13 cellular contexts compared by ENCODE assay signal in genomic region chr3:188469228-188469885, GRCh38.
A peak's percentile ranks its signal among the peaks of the same experiment; 100 is the strongest.
DNase-seq lines count a peak whose midpoint lies in the region; ATAC-seq and TF ChIP-seq lines count a peak whose summit lies in the region.
"Had no signal": no experiment of that assay in that cellular context is flagged by ENCODE, and none has a peak within 500 bp of the region (broad histone marks: within the 10 kb centered on the region; RNA-seq: fewer than 3 reads in every experiment).

No MANE protein-coding gene starts in this region.

- BruUV-seq in mammary epithelial cell (replicated peaks; lab: Mats Ljungman, UMichigan) = no TSS peak

- ATAC-seq in HG02759 (IDR thresholded peaks at IDR 0.05; ENCODE audit: unreplicated experiment) (no peak), HG02852 (IDR thresholded peaks at IDR 0.05; ENCODE audit: unreplicated experiment) (no peak)
- ATAC-seq: HCT116 had no signal

- 28% methylated on average over 10 of the region's 10 CpGs for WGBS in liver
- 58% methylated on average over 10 of the region's 10 CpGs for WGBS in suprapubic skin
- 91% methylated on average over 10 of the region's 10 CpGs for WGBS in mammary epithelial cell (ENCODE audit: low coverage, missing lambda C conversion rate)

- H3K4me2 ChIP-seq in mammary epithelial cell (ENCODE audit: insufficient read depth, low read depth, low read length) = no peak overlapping the region

- H3K9ac ChIP-seq in liver (ENCODE audit: low read depth in 1 of 2, low read length in 2 of 2) (no peak overlapping the region), mammary epithelial cell (ENCODE audit: insufficient read depth, low read length) (no peak overlapping the region)

- peaks cover 17 to 38% (median 25%) of the 10 kb centered on the region in 4 donors for H3K4me1 ChIP-seq in liver (ENCODE audit: control insufficient read depth in 4 of 4, insufficient read depth in 4 of 4, low read length in 3 of 4)
- H3K4me1 ChIP-seq in suprapubic skin = peaks cover 25% of the 10 kb centered on the region
- H3K4me1 ChIP-seq in mammary epithelial cell (ENCODE audit: insufficient read depth, low read length) = peaks cover 6% of the 10 kb centered on the region

- TF ChIP-seq EP300 in suprapubic skin (IDR thresholded peaks at IDR 0.05) = no peak

- dilution Hi-C loops in mammary epithelial cell (cut with HindIII; ENCODE audit: low sequenced_read_pairs) = no loop called here

- CTCF ChIA-PET in mammary epithelial cell (lab: Charles Lee; ENCODE audit: low non-redundant PET) = no interaction called here

- H3K4me3 ChIP-seq in MG63 (no peak overlapping the region), liver (ENCODE audit: low read depth in 1 of 3, low read length in 3 of 3) (no peak overlapping the region), suprapubic skin (no peak overlapping the region), mammary epithelial cell (replicated peaks in 1 of 3; ENCODE audit: insufficient read depth in 1 of 3, low read depth in 2 of 3, low read length in 3 of 3) (no peak overlapping the region)

- H3K9me3 ChIP-seq in MG63 = peaks cover 4% of the 10 kb centered on the region; the same call in 1 of the 2 replicates
- no peaks in the 10 kb centered on the region for H3K9me3 ChIP-seq in liver (ENCODE audit: control insufficient read depth in 4 of 4, low read length in 3 of 4)
- no peaks in the 10 kb centered on the region for H3K9me3 ChIP-seq in suprapubic skin
- H3K9me3 ChIP-seq in mammary epithelial cell (replicated peaks; ENCODE audit: insufficient read depth, low read length) = no peaks in the 10 kb centered on the region

- in situ Hi-C loops in mammary epithelial cell (cut with MboI; ENCODE audit: low sequenced_read_pairs in 2 of 2) = no loop called here

- no peak overlapping the region for H2AFZ ChIP-seq in mammary epithelial cell (ENCODE audit: low read depth, low read length)

- no peaks in the 10 kb centered on the region for H4K20me1 ChIP-seq in mammary epithelial cell (ENCODE audit: insufficient read depth, low read length)

- no peak for TF ChIP-seq CTCF in liver (IDR thresholded peaks at IDR 0.05; ENCODE audit: low read depth, low read length, missing input control)
- no peak for TF ChIP-seq CTCF in suprapubic skin (IDR thresholded peaks at IDR 0.05)
- no peak for TF ChIP-seq CTCF in mammary epithelial cell (conservative IDR thresholded peaks at IDR 0.05 in 1 of 2, IDR thresholded peaks at IDR 0.05 in 1 of 2; ENCODE audit: extremely low read depth in 1 of 2, insufficient read depth in 1 of 2, low read depth in 1 of 2, low read length in 2 of 2)

- H3K27me3 ChIP-seq in MG63 (no peaks in the 10 kb centered on the region), liver (ENCODE audit: control insufficient read depth in 4 of 4, insufficient read depth in 4 of 4, low read length in 3 of 4) (no peaks in the 10 kb centered on the region), suprapubic skin (no peaks in the 10 kb centered on the region), mammary epithelial cell (ENCODE audit: insufficient read depth, low read length) (no peaks in the 10 kb centered on the region)

- H3K27ac ChIP-seq in liver (ENCODE audit: low read depth in 1 of 2, low read length in 2 of 2) (no peak overlapping the region), suprapubic skin (peak overlapping the region; percentile 78), mammary epithelial cell (ENCODE audit: insufficient read depth, low read depth, low read length) (no peak overlapping the region)

- intact Hi-C loops in mammary epithelial cell (cut with micrococcal nuclease) = no loop called here

- peaks cover 2% of the 10 kb centered on the region for H3K79me2 ChIP-seq in mammary epithelial cell (ENCODE audit: insufficient read depth, low read length)

- no peak for TF ChIP-seq RAD21 in liver (IDR thresholded peaks at IDR 0.05)

- TF ChIP-seq POLR2A in suprapubic skin (IDR thresholded peaks at IDR 0.05) = no peak

- H3K36me3 ChIP-seq in MG63 (no peaks in the 10 kb centered on the region), liver (ENCODE audit: control insufficient read depth in 4 of 4, insufficient read depth in 3 of 4, low read depth in 1 of 4, low read length in 3 of 4) (no peaks in the 10 kb centered on the region), suprapubic skin (no peaks in the 10 kb centered on the region), mammary epithelial cell (ENCODE audit: insufficient read depth, low read length) (no peaks in the 10 kb centered on the region)

- peak; percentile 29 for DNase-seq in MG63
- DNase-seq in epidermal melanocyte (ENCODE audit: insufficient read length, low spot score) = peak; percentile 79
- peak; percentile 67 to 78 for DNase-seq in suprapubic skin (ENCODE audit: low spot score in 2 of 2)
- no peak for DNase-seq in occipital lobe (lab: John Stamatoyannopoulos, UW)
- DNase-seq in mammary epithelial cell = no peak
- DNase-seq: activated naive CD4-positive, alpha-beta T cell treated with anti-CD3 and anti-CD28 coated beads, Interleukin-2, amount 50 U/mL, for 16 hours; effector memory CD4-positive, alpha-beta T cell; Karpas-422; naive B cell had no signal

TF ChIP-seq in liver, 16 proteins besides CTCF, POLR2A, EP300 and RAD21:
- TF ChIP-seq RXRA (IDR thresholded peaks at IDR 0.05) (peak in 1 of 2 donors; percentile 10), MAX (IDR thresholded peaks at IDR 0.05) (no peak), EGR1 (IDR thresholded peaks at IDR 0.05; ENCODE audit: low read depth in 2 of 2) (no peak), HNF4A (conservative IDR thresholded peaks at IDR 0.05) (peak in 1 of 2 donors; percentile 22), YY1 (IDR thresholded peaks at IDR 0.05) (no peak), SP1 (IDR thresholded peaks at IDR 0.05) (peak; percentile 15)

Comparison
In these comparisons a context has a peak if more than half of its experiments do, and no peak if none do; other contexts are left out.
1. DNase-seq: peak in MG63 (single experiment), epidermal melanocyte (single experiment) and suprapubic skin (2 of 2); none in occipital lobe (single experiment) and mammary epithelial cell (single experiment).